17 cellular contexts compared by ENCODE assay signal in genomic region chr19:51391073-51391611, GRCh38. TPM values are rescaled to one million over a fixed set of nuclear protein-coding genes. Genes with fewer than 3 reads are reported as not detected.
A peak's percentile ranks its signal among the peaks of the same experiment; 100 is the strongest.
DNase-seq lines count a peak whose midpoint lies in the region; ATAC-seq and TF ChIP-seq lines count a peak whose summit lies in the region.
"Had no signal": no experiment of that assay in that cellular context is flagged by ENCODE, and none has a peak within 500 bp of the region (broad histone marks: within the 10 kb centered on the region; RNA-seq: fewer than 3 reads in every experiment).

No MANE protein-coding gene starts in this region.

- no peaks in the 10 kb centered on the region for H3K27me3 Mint-ChIP-seq in activated CD4-positive, alpha-beta memory T cell treated with anti-CD3 and anti-CD28 coated beads, Interleukin-2, amount 10 ng/mL, durations not matched to agents 7 days and 5 days
- peaks cover 2% of the 10 kb centered on the region for H3K27me3 Mint-ChIP-seq in activated CD4-positive, alpha-beta memory T cell treated with anti-CD3 and anti-CD28 coated beads for 36 hours
- no peaks in the 10 kb centered on the region for H3K27me3 Mint-ChIP-seq in effector memory CD8-positive, alpha-beta T cell

- H3K4me2 ChIP-seq in osteoblast (ENCODE audit: insufficient read depth, low read length) = no peak overlapping the region

- H3K79me2 ChIP-seq in osteoblast (ENCODE audit: insufficient read depth, low read length) = no peaks in the 10 kb centered on the region

- H3K27ac ChIP-seq in osteoblast (ENCODE audit: low read depth, low read length) = no peak overlapping the region
- H3K27ac ChIP-seq: lower lobe of right lung, ovary, SK-N-MC had no signal

- H3K27me3 ChIP-seq in NT2/D1 (ENCODE audit: insufficient read depth, insufficient read length) (no peaks in the 10 kb centered on the region), osteoblast (ENCODE audit: insufficient read depth, low read length) (no peaks in the 10 kb centered on the region)
- H3K27me3 ChIP-seq: ovary had no signal

- no peaks in the 10 kb centered on the region for H4K20me1 ChIP-seq in osteoblast (ENCODE audit: insufficient read depth, low read length)

- DNase-seq in activated CD4-positive, alpha-beta memory T cell treated with anti-CD3 and anti-CD28 coated beads, Interleukin-2, amount 10 ng/mL, durations not matched to agents 7 days and 5 days = no peak
- DNase-seq in activated CD4-positive, alpha-beta memory T cell treated with anti-CD3 and anti-CD28 coated beads for 36 hours = no peak
- DNase-seq in NT2/D1 (ENCODE audit: low read depth, low spot score) (no peak), osteoblast (ENCODE audit: insufficient read length, low spot score, missing footprints) (no peak), NCI-H1694 treated with DMSO at 0.1 percent for 48 hours (lab: John Stamatoyannopoulos, UW) (no peak), NCI-H748 treated with DMSO at 0.1 percent for 48 hours (lab: John Stamatoyannopoulos, UW) (no peak)
- DNase-seq in effector memory CD8-positive, alpha-beta T cell = no peak
- DNase-seq: activated CD4-positive, CD25-positive, alpha-beta regulatory T cell; activated T-cell treated with anti-CD3 and anti-CD28 coated beads, Interleukin-2, amount 50 U/mL, for 4 hours; effector memory CD4-positive, alpha-beta T cell; lower lobe of right lung; NCI-H1092 treated with DMSO at 0.1 percent for 48 hours; ovary had no signal

- peaks cover 7% of the 10 kb centered on the region for H3K36me3 Mint-ChIP-seq in activated CD4-positive, alpha-beta memory T cell treated with anti-CD3 and anti-CD28 coated beads, Interleukin-2, amount 10 ng/mL, durations not matched to agents 7 days and 5 days (ENCODE audit: low read depth)
- H3K36me3 Mint-ChIP-seq in activated CD4-positive, alpha-beta memory T cell treated with anti-CD3 and anti-CD28 coated beads for 36 hours = peaks cover 9% of the 10 kb centered on the region
- peaks cover 28% of the 10 kb centered on the region for H3K36me3 Mint-ChIP-seq in effector memory CD8-positive, alpha-beta T cell (ENCODE audit: insufficient read depth)

- peak overlapping the region; percentile 14 for H3K27ac Mint-ChIP-seq in activated CD4-positive, alpha-beta memory T cell treated with anti-CD3 and anti-CD28 coated beads, Interleukin-2, amount 10 ng/mL, durations not matched to agents 7 days and 5 days
- H3K27ac Mint-ChIP-seq in activated CD4-positive, alpha-beta memory T cell treated with anti-CD3 and anti-CD28 coated beads for 36 hours = no peak overlapping the region
- H3K27ac Mint-ChIP-seq in effector memory CD8-positive, alpha-beta T cell = peak overlapping the region; percentile 80 to 90

- H3K4me3 Mint-ChIP-seq in activated CD4-positive, alpha-beta memory T cell treated with anti-CD3 and anti-CD28 coated beads, Interleukin-2, amount 10 ng/mL, durations not matched to agents 7 days and 5 days = no peak overlapping the region
- H3K4me3 Mint-ChIP-seq in activated CD4-positive, alpha-beta memory T cell treated with anti-CD3 and anti-CD28 coated beads for 36 hours = no peak overlapping the region
- peak overlapping the region; percentile 57 to 63 for H3K4me3 Mint-ChIP-seq in effector memory CD8-positive, alpha-beta T cell
- H3K4me3 Mint-ChIP-seq: activated T-cell treated with anti-CD3 and anti-CD28 coated beads, Interleukin-2, amount 50 U/mL, for 4 hours had no signal

- H3K4me3 ChIP-seq in NT2/D1 (ENCODE audit: insufficient read length, low read depth) = peak overlapping the region; percentile 15
- no peak overlapping the region for H3K4me3 ChIP-seq in osteoblast (ENCODE audit: insufficient read depth, low read length)
- H3K4me3 ChIP-seq: ovary, SK-N-MC had no signal

- H3K9me3 Mint-ChIP-seq in activated CD4-positive, alpha-beta memory T cell treated with anti-CD3 and anti-CD28 coated beads, Interleukin-2, amount 10 ng/mL, durations not matched to agents 7 days and 5 days = no peaks in the 10 kb centered on the region
- no peaks in the 10 kb centered on the region for H3K9me3 Mint-ChIP-seq in activated CD4-positive, alpha-beta memory T cell treated with anti-CD3 and anti-CD28 coated beads for 36 hours
- H3K9me3 Mint-ChIP-seq in effector memory CD8-positive, alpha-beta T cell = no peaks in the 10 kb centered on the region
- H3K9me3 Mint-ChIP-seq: activated T-cell treated with anti-CD3 and anti-CD28 coated beads, Interleukin-2, amount 50 U/mL, for 4 hours had no signal

- ATAC-seq in effector memory CD8-positive, alpha-beta T cell (replicated peaks) = no peak
- ATAC-seq in GM18868 (IDR thresholded peaks at IDR 0.05; ENCODE audit: unreplicated experiment) = no peak
- ATAC-seq: activated T-cell treated with anti-CD3 and anti-CD28 coated beads, Interleukin-2, amount 50 U/mL, for 4 hours; lower lobe of right lung had no signal

- no peaks in the 10 kb centered on the region for H3K9me3 ChIP-seq in NT2/D1 (ENCODE audit: insufficient read depth, low read length)
- H3K9me3 ChIP-seq in osteoblast (ENCODE audit: low read depth, low read length) = no peaks in the 10 kb centered on the region
- H3K9me3 ChIP-seq: lower lobe of right lung, ovary had no signal

- POLR2A ChIA-PET in activated CD4-positive, alpha-beta memory T cell treated with anti-CD3 and anti-CD28 coated beads, Interleukin-2, amount 10 ng/mL, durations not matched to agents 7 days and 5 days (lab: Charles Lee) = interaction anchor here (7.8 kb wide), 1 partner anchor 20 kb away, joined by 207 read pairs; the partner anchor contains the start of genes CLDND2 and NKG7
- POLR2A ChIA-PET in activated CD4-positive, alpha-beta memory T cell treated with anti-CD3 and anti-CD28 coated beads for 36 hours (lab: Charles Lee) = no interaction called here

- peak overlapping the region; percentile 42 for H2AFZ ChIP-seq in osteoblast (ENCODE audit: low read length)

- H3K9ac ChIP-seq in NT2/D1 (ENCODE audit: insufficient read length, low read depth) = peak overlapping the region; percentile 50

- H3K4me1 ChIP-seq in NT2/D1 (ENCODE audit: insufficient read depth, insufficient read length) (no peaks in the 10 kb centered on the region), osteoblast (ENCODE audit: insufficient read depth, low read length) (peaks cover 7% of the 10 kb centered on the region)

- intact Hi-C loops in activated CD4-positive, alpha-beta memory T cell treated with anti-CD3 and anti-CD28 coated beads for 36 hours (cut with micrococcal nuclease) = loop anchor here (10.0 kb wide), 1 partner anchor 204 kb away; no protein-coding TSS in a partner anchor

- H3K4me1 Mint-ChIP-seq in activated CD4-positive, alpha-beta memory T cell treated with anti-CD3 and anti-CD28 coated beads, Interleukin-2, amount 10 ng/mL, durations not matched to agents 7 days and 5 days = peaks cover 54% of the 10 kb centered on the region
- H3K4me1 Mint-ChIP-seq in activated CD4-positive, alpha-beta memory T cell treated with anti-CD3 and anti-CD28 coated beads for 36 hours (ENCODE audit: low read depth) = peaks cover 23% of the 10 kb centered on the region
- H3K4me1 Mint-ChIP-seq in effector memory CD8-positive, alpha-beta T cell (ENCODE audit: low read depth in 2 of 2) = peaks cover 46 to 66% of the 10 kb centered on the region in 2 donors

- H3K36me3 ChIP-seq in NT2/D1 (ENCODE audit: insufficient read depth, insufficient read length, low read length) (no peaks in the 10 kb centered on the region), osteoblast (ENCODE audit: insufficient read depth, low read length) (no peaks in the 10 kb centered on the region)
- H3K36me3 ChIP-seq: lower lobe of right lung, ovary had no signal

- CTCF ChIA-PET in activated CD4-positive, alpha-beta memory T cell treated with anti-CD3 and anti-CD28 coated beads, Interleukin-2, amount 10 ng/mL, durations not matched to agents 7 days and 5 days (lab: Charles Lee) = interaction anchor here (1.0 to 2.0 kb wide), 2 partner anchors 10 to 51 kb away, joined by 3 to 7 read pairs; no protein-coding TSS in a partner anchor
- CTCF ChIA-PET in activated CD4-positive, alpha-beta memory T cell treated with anti-CD3 and anti-CD28 coated beads for 36 hours (lab: Charles Lee) = no interaction called here

- no peak for TF ChIP-seq CTCF in osteoblast (IDR thresholded peaks at IDR 0.05; ENCODE audit: extremely low read depth, low read depth, low read length)

RNA-seq across cellular contexts. Expression of gene C19orf84, which starts 0.8 kb away (rescaled TPM):
- total RNA-seq in activated CD4-positive, alpha-beta memory T cell treated with anti-CD3 and anti-CD28 coated beads, Interleukin-2, amount 10 ng/mL, durations not matched to agents 7 days and 5 days = not detected
- not detected for total RNA-seq in activated CD4-positive, alpha-beta memory T cell treated with anti-CD3 and anti-CD28 coated beads for 36 hours
- not detected in 2 replicates for total RNA-seq in osteoblast
- total RNA-seq: activated T-cell treated with anti-CD3 and anti-CD28 coated beads, Interleukin-2, amount 50 U/mL, for 4 hours; fibroblast of villous mesenchyme; lower lobe of right lung; ovary; skeletal muscle tissue had no signal

RNA-seq across cellular contexts. Expression of gene LIM2, which starts 3.4 kb away (rescaled TPM):
- total RNA-seq in activated CD4-positive, alpha-beta memory T cell treated with anti-CD3 and anti-CD28 coated beads, Interleukin-2, amount 10 ng/mL, durations not matched to agents 7 days and 5 days = not detected
- under 1 TPM; 0.36 to 0.64 TPM for total RNA-seq in activated CD4-positive, alpha-beta memory T cell treated with anti-CD3 and anti-CD28 coated beads for 36 hours
- not detected in 2 replicates for total RNA-seq in osteoblast
- total RNA-seq: fibroblast of villous mesenchyme, lower lobe of right lung, ovary, skeletal muscle tissue had no signal

RNA-seq across cellular contexts. Expression of gene NKG7, which starts 18.7 kb away (rescaled TPM):
- 100 to 1,000 TPM; 417 to 428 TPM for total RNA-seq in activated CD4-positive, alpha-beta memory T cell treated with anti-CD3 and anti-CD28 coated beads, Interleukin-2, amount 10 ng/mL, durations not matched to agents 7 days and 5 days
- 100 to 1,000 TPM; 140 to 149 TPM for total RNA-seq in activated CD4-positive, alpha-beta memory T cell treated with anti-CD3 and anti-CD28 coated beads for 36 hours
- not detected in 2 replicates for total RNA-seq in osteoblast
- total RNA-seq: fibroblast of villous mesenchyme, skeletal muscle tissue had no signal

RNA-seq across cellular contexts. Expression of gene CLDND2, which starts 22.3 kb away (rescaled TPM):
- total RNA-seq in activated CD4-positive, alpha-beta memory T cell treated with anti-CD3 and anti-CD28 coated beads, Interleukin-2, amount 10 ng/mL, durations not matched to agents 7 days and 5 days = 1 to 10 TPM; 6.4 to 8.2 TPM
- total RNA-seq in activated CD4-positive, alpha-beta memory T cell treated with anti-CD3 and anti-CD28 coated beads for 36 hours = 1 to 10 TPM; 2.8 to 4.8 TPM
- not detected in 2 replicates for total RNA-seq in osteoblast
- total RNA-seq: fibroblast of villous mesenchyme, skeletal muscle tissue had no signal

RNA-seq across cellular contexts. Expression of gene ETFB, which starts 25.0 kb away (rescaled TPM):
- total RNA-seq in activated CD4-positive, alpha-beta memory T cell treated with anti-CD3 and anti-CD28 coated beads, Interleukin-2, amount 10 ng/mL, durations not matched to agents 7 days and 5 days = 100 to 1,000 TPM; 126 to 131 TPM
- 100 to 1,000 TPM; 190 to 193 TPM for total RNA-seq in activated CD4-positive, alpha-beta memory T cell treated with anti-CD3 and anti-CD28 coated beads for 36 hours
- total RNA-seq in osteoblast = 68.4 and 84.3 TPM in 2 replicates

Comparison
In these comparisons a context has a peak if more than half of its experiments do, and no peak if none do; other contexts are left out.
1. H3K4me3 Mint-ChIP-seq: peak in effector memory CD8-positive, alpha-beta T cell (2 of 2); none in activated CD4-positive, alpha-beta memory T cell treated with anti-CD3 and anti-CD28 coated beads, Interleukin-2, amount 10 ng/mL, durations not matched to agents 7 days and 5 days (single experiment) and activated CD4-positive, alpha-beta memory T cell treated with anti-CD3 and anti-CD28 coated beads for 36 hours (single experiment).
2. RNA of gene NKG7, which starts 18.7 kb away (total RNA-seq): 417 to 428 TPM in activated CD4-positive, alpha-beta memory T cell treated with anti-CD3 and anti-CD28 coated beads, Interleukin-2, amount 10 ng/mL, durations not matched to agents 7 days and 5 days and 140 to 149 TPM in activated CD4-positive, alpha-beta memory T cell treated with anti-CD3 and anti-CD28 coated beads for 36 hours; not detected in osteoblast; every median in the first group is over 100 times any median in the second.